Comparison of ENCODE assay signal across 8 cellular contexts in the genomic region with DNA sequence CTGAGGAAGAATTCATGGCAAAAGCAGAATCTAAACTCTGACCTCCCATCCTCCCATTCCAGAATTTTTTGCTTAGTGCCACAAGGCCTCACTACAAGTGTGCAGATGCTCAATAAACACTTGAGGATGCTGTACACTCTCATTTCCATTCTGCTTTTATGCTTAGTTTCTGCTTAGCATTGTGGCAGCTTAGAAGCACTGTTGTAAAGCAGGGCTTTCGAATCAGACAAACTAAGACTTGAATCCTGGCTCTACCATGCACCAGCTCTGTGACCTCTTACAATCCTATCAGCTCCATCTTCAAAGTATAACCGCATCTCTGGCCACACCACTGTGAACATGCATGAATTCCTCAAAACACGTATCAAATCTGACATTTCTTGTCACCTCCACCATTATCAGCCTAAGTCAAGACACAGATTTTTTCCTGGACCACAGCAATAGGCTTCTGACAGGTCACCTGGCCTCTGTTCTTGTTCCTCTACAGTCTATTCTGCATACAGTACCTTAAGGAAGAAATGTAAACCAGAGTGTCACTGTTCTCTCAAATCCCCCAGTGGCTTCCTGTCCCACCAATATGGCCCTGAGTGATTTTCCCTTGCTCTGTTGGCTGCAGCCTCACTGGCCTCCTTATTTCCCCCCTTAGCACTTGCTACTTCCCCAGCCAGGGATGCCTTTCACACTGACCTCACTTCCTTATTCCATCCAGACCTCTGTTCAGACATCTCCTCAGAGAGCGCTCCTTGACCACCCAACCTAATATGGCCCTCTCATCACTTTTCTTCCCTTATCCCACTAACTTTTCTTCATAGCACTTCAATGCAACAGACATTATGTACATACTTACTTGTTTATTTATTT. TPM values are rescaled to one million over a fixed set of nuclear protein-coding genes. Genes with fewer than 3 reads are reported as not detected.
A peak's percentile ranks its signal among the peaks of the same experiment; 100 is the strongest.
DNase-seq lines count a peak whose midpoint lies in the region; ATAC-seq and TF ChIP-seq lines count a peak whose summit lies in the region.

No MANE protein-coding gene starts in this region.

- H3K9me2 ChIP-seq in OCI-LY1 (ENCODE audit: low read depth, low read length) = no peaks in the 10 kb centered on the region

- intact Hi-C loops in ovary (cut with DNase I) = loop anchor here in 2 of 4 donors (5.0 to 10.0 kb wide), 4 partner anchors 33 to 675 kb away; partner anchors contain the start of genes SKIL (in 2 of the 2), CLDN11 (in 1 of the 2) and PRKCI (in 1 of the 2)
- intact Hi-C loops in stomach (cut with DNase I; ENCODE audit: low total_unique reads) = no loop called here

- TF ChIP-seq POLR2A in ovary (IDR thresholded peaks at IDR 0.05) (no peak), stomach (IDR thresholded peaks at IDR 0.05) (no peak)

- H3K36me3 ChIP-seq in OCI-LY1 (ENCODE audit: insufficient read depth, low read length) (no peaks in the 10 kb centered on the region), ovary (no peaks in the 10 kb centered on the region), stomach (no peaks in the 10 kb centered on the region)

- no peak overlapping the region for H3K4me3 ChIP-seq in OCI-LY1 (ENCODE audit: low read depth, low read length, poor library complexity, severe bottlenecking)
- H3K4me3 ChIP-seq in ovary = no peak overlapping the region
- H3K4me3 ChIP-seq in stomach = no peak overlapping the region

- no peaks in the 10 kb centered on the region for H3F3A ChIP-seq in OCI-LY1 (ENCODE audit: insufficient read depth, low read length)

- no peak for TF ChIP-seq EP300 in ovary (IDR thresholded peaks at IDR 0.05)
- no peak for TF ChIP-seq EP300 in stomach (IDR thresholded peaks at IDR 0.05)

- DNase-seq in COLO668 (lab: John Stamatoyannopoulos, UW; ENCODE audit: unreplicated experiment) (peak; percentile 1), left lobe of liver (ENCODE audit: low spot score) (no peak), DMS 273 (lab: John Stamatoyannopoulos, UW; ENCODE audit: unreplicated experiment) (no peak), ovary (no peak), pons (ENCODE audit: low spot score) (no peak), stomach (no peak)

- H3K9me3 ChIP-seq in OCI-LY1 (ENCODE audit: low read length) (no peaks in the 10 kb centered on the region), ovary (no peaks in the 10 kb centered on the region), stomach (no peaks in the 10 kb centered on the region)

- no peaks in the 10 kb centered on the region for H4K20me1 ChIP-seq in OCI-LY1 (ENCODE audit: insufficient read depth, low read length)

- H3K4me1 ChIP-seq in OCI-LY1 (ENCODE audit: insufficient read depth, low read length, severe bottlenecking) (peaks cover 5% of the 10 kb centered on the region), ovary (ENCODE audit: insufficient read depth) (no peaks in the 10 kb centered on the region), stomach (peaks cover 0 to 12% (median 4%) of the 10 kb centered on the region in 4 donors)

- H3K27me3 ChIP-seq in OCI-LY1 (ENCODE audit: insufficient read depth, low read length) = peaks cover 4% of the 10 kb centered on the region; the same call in 1 of the 2 replicates
- H3K27me3 ChIP-seq in ovary = no peaks in the 10 kb centered on the region
- H3K27me3 ChIP-seq in stomach = no peaks in the 10 kb centered on the region

- ATAC-seq in GM21723 (IDR thresholded peaks at IDR 0.05; ENCODE audit: unreplicated experiment) = peak; percentile 27
- peak; percentile 14 for ATAC-seq in left lobe of liver

- TF ChIP-seq CTCF in OCI-LY1 (IDR thresholded peaks at IDR 0.05; ENCODE audit: low read length) = no peak
- TF ChIP-seq CTCF in ovary (IDR thresholded peaks at IDR 0.05) = no peak
- no peak for TF ChIP-seq CTCF in stomach (IDR thresholded peaks at IDR 0.05)

- no peak overlapping the region for H2AFZ ChIP-seq in OCI-LY1 (ENCODE audit: low read length)

- no peak overlapping the region for H3K27ac ChIP-seq in OCI-LY1 (ENCODE audit: low read depth, low read length, poor library complexity, severe bottlenecking)
- H3K27ac ChIP-seq in ovary = no peak overlapping the region
- H3K27ac ChIP-seq in stomach = peak overlapping the region in 1 of 5 donors; percentile 29

- no peaks in the 10 kb centered on the region for H3K79me2 ChIP-seq in OCI-LY1 (ENCODE audit: insufficient read depth, low read length)

- no peak overlapping the region for H3K9ac ChIP-seq in OCI-LY1 (ENCODE audit: low read length)

- H3K4me2 ChIP-seq in OCI-LY1 (ENCODE audit: low read length) = peak overlapping the region; percentile 35; the same call in 1 of the 2 replicates

- 83 to 84% (median 83%) methylated on average over 4 of the region's 4 CpGs for WGBS in ovary, 3 donors
- 62 to 76% (median 73%) methylated on average over 4 of the region's 4 CpGs for WGBS in stomach, 5 donors

RNA-seq across cellular contexts. Expression of gene PHC3, which starts 8.1 kb away (rescaled TPM):
- total RNA-seq in left lobe of liver (17.6 TPM), ovary (100 to 1,000 TPM in 1 of 7 donors, 10 to 100 TPM in 6; 43.3 to 121 (median 91.3) TPM), stomach (100 to 1,000 TPM in 4 of 5 donors, 10 to 100 TPM in 1; 78.4 to 253 (median 111) TPM)
- polyA plus RNA-seq in ovary (10 to 100 TPM in 1 of 2 donors, 1 to 10 TPM in 1; 9.9 to 37.8 TPM), stomach (1 to 10 TPM; 4.7 to 7.2 (median 4.7) TPM)

RNA-seq across cellular contexts. Expression of gene PRKCI, which starts 32.6 kb away (rescaled TPM):
- total RNA-seq in left lobe of liver (10.1 TPM), ovary (10 to 100 TPM; 33.2 to 62.4 (median 42.3) TPM), stomach (100 to 1,000 TPM in 1 of 5 donors, 10 to 100 TPM in 4; 17.9 to 141 (median 39.7) TPM)
- polyA plus RNA-seq in ovary (10 to 100 TPM; 15.5 TPM), stomach (10 to 100 TPM; 15.5 to 51.2 (median 17.6) TPM)
